In the genomic region with DNA sequence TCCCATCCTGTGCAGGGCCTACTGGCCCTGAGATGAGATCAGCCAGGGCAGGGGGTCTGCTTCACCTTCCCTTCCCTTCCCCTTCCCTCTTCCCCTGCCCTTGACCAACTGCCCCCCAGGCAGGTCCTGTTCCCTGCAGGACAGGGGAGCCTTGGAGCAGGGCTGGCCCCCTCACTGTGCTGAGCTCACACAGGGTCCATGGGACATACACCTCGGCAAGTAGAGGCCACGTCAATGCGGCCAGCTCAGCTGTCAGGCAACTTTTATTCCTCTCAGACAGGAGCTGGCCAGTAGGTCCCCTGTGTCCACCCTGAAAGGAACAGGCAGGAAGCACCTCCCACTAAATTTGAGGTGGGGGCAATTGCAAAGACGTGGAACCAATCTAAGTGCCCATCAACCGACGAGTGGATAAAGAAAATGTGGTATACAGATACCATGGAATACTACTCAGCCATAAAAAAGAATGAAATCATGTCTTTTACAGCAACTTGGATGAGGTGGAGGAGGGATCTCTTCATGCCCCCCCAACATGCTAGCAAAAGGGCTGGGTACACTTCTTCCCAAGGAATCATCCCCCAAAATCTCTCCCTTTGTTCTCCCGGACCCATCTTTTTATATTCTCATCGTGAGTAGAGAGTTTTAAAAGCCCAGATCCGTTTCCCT, we compare ENCODE assay signal across 20 cellular contexts.
DNase-seq lines count a peak whose midpoint lies in the region; ATAC-seq and TF ChIP-seq lines count a peak whose summit lies in the region.
"Had no signal": no experiment of that assay in that cellular context is flagged by ENCODE, and none has a peak within 500 bp of the region (broad histone marks: within the 10 kb centered on the region; RNA-seq: fewer than 3 reads in every experiment).

No MANE protein-coding gene starts in this region.

- H3K27me3 ChIP-seq in esophagus muscularis mucosa (peaks cover 0 to 34% (median 6%) of the 10 kb centered on the region in 4 donors), spleen (replicated peaks in 1 of 7) (peaks cover 0 to 31% (median 5%) of the 10 kb centered on the region in 7 donors)

- TF ChIP-seq CTCF in esophagus muscularis mucosa (IDR thresholded peaks at IDR 0.05) (no peak), spleen (IDR thresholded peaks at IDR 0.05 in 8 of 11, conservative IDR thresholded peaks at IDR 0.05 in 3 of 11) (no peak)

- no peaks in the 10 kb centered on the region for H3K36me3 Mint-ChIP-seq in natural killer cell treated with Interleukin-12 subunit alpha and Interleukin-12 subunit beta and Interleukin-15 and Interleukin-18, amount 100 ng/mL, for 72 hours

- H3K4me3 Mint-ChIP-seq in natural killer cell treated with Interleukin-12 subunit alpha and Interleukin-12 subunit beta and Interleukin-15 and Interleukin-18, amount 100 ng/mL, for 72 hours = no peak overlapping the region

- TF ChIP-seq EP300 in esophagus muscularis mucosa (IDR thresholded peaks at IDR 0.05) = no peak

- H3K4me3 ChIP-seq in esophagus muscularis mucosa (no peak overlapping the region), spleen (no peak overlapping the region)

- H3K9me3 ChIP-seq in esophagus muscularis mucosa (no peaks in the 10 kb centered on the region), spleen (peaks cover 0 to 7% (median 0%) of the 10 kb centered on the region in 8 donors)

- H3K4me1 ChIP-seq in esophagus muscularis mucosa = peaks cover 0 to 7% (median under 1%) of the 10 kb centered on the region in 4 donors
- H3K4me1 ChIP-seq in spleen = peaks cover 0 to 2% (median 0%) of the 10 kb centered on the region in 6 donors

- no peaks in the 10 kb centered on the region for H3K9me3 Mint-ChIP-seq in natural killer cell treated with Interleukin-12 subunit alpha and Interleukin-12 subunit beta and Interleukin-15 and Interleukin-18, amount 100 ng/mL, for 72 hours

- peaks cover 0 to 3% of the 10 kb centered on the region in 2 donors for H3K4me1 Mint-ChIP-seq in natural killer cell treated with Interleukin-12 subunit alpha and Interleukin-12 subunit beta and Interleukin-15 and Interleukin-18, amount 100 ng/mL, for 72 hours (ENCODE audit: low read depth in 2 of 2)

- TF ChIP-seq POLR2A in esophagus muscularis mucosa (IDR thresholded peaks at IDR 0.05; ENCODE audit: low read depth) (no peak), spleen (IDR thresholded peaks at IDR 0.05) (no peak)

- no peak for ATAC-seq in natural killer cell treated with Interleukin-12 subunit alpha and Interleukin-12 subunit beta and Interleukin-15 and Interleukin-18, amount 100 ng/mL, for 72 hours
- ATAC-seq in HG03097 (IDR thresholded peaks at IDR 0.05; ENCODE audit: low FRiP score, unreplicated experiment) = no peak

- intact Hi-C loops in esophagus muscularis mucosa (cut with DNase I) = no loop called here
- intact Hi-C loops in spleen (cut with DNase I; ENCODE audit: low total_unique reads) = no loop called here

- H3K36me3 ChIP-seq in esophagus muscularis mucosa (no peaks in the 10 kb centered on the region), spleen (no peaks in the 10 kb centered on the region)

- 91% methylated on average over 9 of the region's 9 CpGs for WGBS in esophagus muscularis mucosa
- 86 to 94% (median 89%) methylated on average over 9 of the region's 9 CpGs for WGBS in spleen, 5 donors

- DNase-seq in activated CD8-positive, alpha-beta memory T cell treated with anti-CD3 and anti-CD28 coated beads for 24 hours = peak; percentile 38
- DNase-seq in activated CD8-positive, alpha-beta memory T cell treated with anti-CD3 and anti-CD28 coated beads, Interleukin-2, amount 50 U/mL, for 4 hours = no peak
- DNase-seq in activated CD8-positive, alpha-beta memory T cell treated with anti-CD3 and anti-CD28 coated beads, Interleukin-2, amount 50 U/mL, for 48 hours = peak; percentile 18
- DNase-seq in esophagus muscularis mucosa (ENCODE audit: extremely low spot score) (peak; percentile 88), spleen (peak; percentile 40), cerebellar nuclear complex (lab: John Stamatoyannopoulos, UW) (no peak)
- no peak for DNase-seq in natural killer cell treated with Interleukin-12 subunit alpha and Interleukin-12 subunit beta and Interleukin-15 and Interleukin-18, amount 100 ng/mL, for 72 hours (ENCODE audit: low spot score)
- DNase-seq: Calu3, DMS153, DND-41, HCEC 1CT, NCI-H1048, NCI-H1417, NCI-H1694 treated with DMSO at 0.1 percent for 48 hours, NCI-H2081, NCI-H2227 treated with DMSO at 0.1 percent for 48 hours, NCI-H526 treated with DMSO at 0.1 percent for 48 hours, Right ventricle myocardium superior, RPMI8226 had no signal

- no peak overlapping the region for H3K27ac Mint-ChIP-seq in natural killer cell treated with Interleukin-12 subunit alpha and Interleukin-12 subunit beta and Interleukin-15 and Interleukin-18, amount 100 ng/mL, for 72 hours

- no peak overlapping the region for H3K27ac ChIP-seq in esophagus muscularis mucosa (replicated peaks in 1 of 4)
- no peak overlapping the region for H3K27ac ChIP-seq in spleen

- H3K27me3 Mint-ChIP-seq in natural killer cell treated with Interleukin-12 subunit alpha and Interleukin-12 subunit beta and Interleukin-15 and Interleukin-18, amount 100 ng/mL, for 72 hours = peaks cover 0 to 9% of the 10 kb centered on the region in 2 donors

Comparison
In these comparisons a context has a peak if more than half of its experiments do, and no peak if none do; other contexts are left out.
1. DNase-seq: peak in activated CD8-positive, alpha-beta memory T cell treated with anti-CD3 and anti-CD28 coated beads for 24 hours (single experiment), activated CD8-positive, alpha-beta memory T cell treated with anti-CD3 and anti-CD28 coated beads, Interleukin-2, amount 50 U/mL, for 48 hours (single experiment), esophagus muscularis mucosa (single experiment) and spleen (single experiment); none in activated CD8-positive, alpha-beta memory T cell treated with anti-CD3 and anti-CD28 coated beads, Interleukin-2, amount 50 U/mL, for 4 hours (single experiment), natural killer cell treated with Interleukin-12 subunit alpha and Interleukin-12 subunit beta and Interleukin-15 and Interleukin-18, amount 100 ng/mL, for 72 hours (single experiment) and cerebellar nuclear complex (0 of 2).